Comparison of ENCODE assay signal across 8 cellular contexts in the genomic region with DNA sequence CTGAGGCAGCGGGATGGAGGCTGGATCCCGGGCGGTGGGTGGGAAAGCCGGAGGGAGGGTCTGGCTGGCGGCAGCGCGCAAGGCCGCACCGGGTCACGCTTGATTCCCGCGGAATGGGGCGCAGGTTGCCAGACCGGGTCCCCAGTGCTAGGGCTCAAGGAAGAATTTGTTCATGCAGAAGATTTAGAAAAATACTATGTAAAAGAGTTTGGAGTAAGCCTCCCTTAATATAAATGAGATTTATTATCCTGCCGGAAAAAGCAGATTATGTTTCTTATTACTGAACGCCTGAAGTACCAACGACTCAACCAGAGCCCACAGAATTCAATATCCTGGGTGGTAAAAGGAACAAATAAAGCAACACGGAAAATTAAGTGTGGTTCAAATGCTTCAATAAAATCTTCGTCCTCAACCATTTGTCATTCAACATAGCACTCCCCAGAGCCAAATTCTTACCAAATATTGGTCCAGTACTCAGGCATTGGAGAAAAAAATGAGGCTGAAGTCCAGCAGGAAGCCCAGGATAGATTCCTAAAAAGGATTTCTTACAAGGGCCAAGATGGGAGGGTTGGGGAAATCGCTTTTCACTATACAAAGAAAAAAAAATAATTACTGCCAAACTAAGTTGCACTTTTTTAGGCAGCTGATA. TPM values are rescaled to one million over a fixed set of nuclear protein-coding genes. Genes with fewer than 3 reads are reported as not detected.
A peak's percentile ranks its signal among the peaks of the same experiment; 100 is the strongest.
DNase-seq lines count a peak whose midpoint lies in the region; ATAC-seq and TF ChIP-seq lines count a peak whose summit lies in the region.

No MANE protein-coding gene starts in this region.

- H2AFZ ChIP-seq in smooth muscle cell (ENCODE audit: low read depth) = peak overlapping the region; percentile 80

- TF ChIP-seq CTCF in WI38 (IDR thresholded peaks at IDR 0.05; ENCODE audit: low read depth, low read length) (no peak), smooth muscle cell (IDR thresholded peaks at IDR 0.05; ENCODE audit: borderline replicate concordance, insufficient read depth, poor library complexity, severe bottlenecking) (no peak)

- H3K27ac ChIP-seq in right cardiac atrium (ENCODE audit: low read length) = peak overlapping the region; percentile 83
- peak overlapping the region; percentile 75 for H3K27ac ChIP-seq in smooth muscle cell (ENCODE audit: low read depth)

- H3K9ac ChIP-seq in smooth muscle cell (ENCODE audit: low read depth) = peak overlapping the region; percentile 75

- H3K9me3 ChIP-seq in right cardiac atrium (ENCODE audit: control insufficient read depth, low read length) (no peaks in the 10 kb centered on the region), smooth muscle cell (replicated peaks; ENCODE audit: low read depth) (no peaks in the 10 kb centered on the region)

- peak overlapping the region; percentile 89 for H3K4me2 ChIP-seq in smooth muscle cell

- DNase-seq in GM03348 (ENCODE audit: low spot score) (peak; percentile 29), right cardiac atrium (no peak), smooth muscle cell (lab: John Stamatoyannopoulos, UW; ENCODE audit: unreplicated experiment) (no peak), COLO668 (lab: John Stamatoyannopoulos, UW; ENCODE audit: unreplicated experiment) (no peak), NOMO-1 treated with dmso at 0.1 percent for 144 hours (lab: John Stamatoyannopoulos, UW; ENCODE audit: unreplicated experiment) (no peak)

- no peaks in the 10 kb centered on the region for H3F3A ChIP-seq in smooth muscle cell (ENCODE audit: low read depth)

- H3K4me1 ChIP-seq in right cardiac atrium (ENCODE audit: control insufficient read depth, insufficient read depth, low read length) = no peaks in the 10 kb centered on the region
- peaks cover 4% of the 10 kb centered on the region for H3K4me1 ChIP-seq in smooth muscle cell (ENCODE audit: low read depth)

- H3K27me3 ChIP-seq in right cardiac atrium (ENCODE audit: control insufficient read depth, insufficient read depth) (no peaks in the 10 kb centered on the region), smooth muscle cell (ENCODE audit: low read depth) (no peaks in the 10 kb centered on the region)

- ATAC-seq in HG02884 (IDR thresholded peaks at IDR 0.05; ENCODE audit: unreplicated experiment) (peak; percentile 1), right cardiac atrium (no peak), HG02870 (IDR thresholded peaks at IDR 0.05; ENCODE audit: unreplicated experiment) (no peak)

- WGBS in right cardiac atrium = under 1% methylated on average over 20 of the region's 20 CpGs
- WGBS in smooth muscle cell (ENCODE audit: low lambda C conversion rate) = 3% methylated on average over 20 of the region's 20 CpGs

- intact Hi-C loops in right cardiac atrium (cut with DNase I) = loop anchor here in 3 of 4 donors (5.0 to 10.0 kb wide), 2 partner anchors 51 to 53 kb away; no protein-coding TSS in a partner anchor

- H4K20me1 ChIP-seq in smooth muscle cell (ENCODE audit: low read depth) = no peaks in the 10 kb centered on the region

- H3K79me2 ChIP-seq in smooth muscle cell (ENCODE audit: low read depth) = no peaks in the 10 kb centered on the region

- H3K36me3 ChIP-seq in smooth muscle cell (ENCODE audit: low read depth) = no peaks in the 10 kb centered on the region

- H3K4me3 ChIP-seq in WI38 (ENCODE audit: low read depth, low read length) = peak overlapping the region; percentile 77
- H3K4me3 ChIP-seq in right cardiac atrium (ENCODE audit: low read length) = peak overlapping the region; percentile 53
- H3K4me3 ChIP-seq in smooth muscle cell = peak overlapping the region; percentile 69

RNA-seq across cellular contexts. Expression of a gene that starts 1.2 kb away (rescaled TPM):
- total RNA-seq in right cardiac atrium = 10 to 100 TPM; 71.4 to 87.9 (median 78.1) TPM
- polyA plus RNA-seq in right cardiac atrium = 6.5 TPM
- 5.4 and 6.8 TPM in 2 replicates for total RNA-seq in smooth muscle cell
- 4.9 and 5.8 TPM in 2 replicates for polyA plus RNA-seq in smooth muscle cell
